In the genomic region with DNA sequence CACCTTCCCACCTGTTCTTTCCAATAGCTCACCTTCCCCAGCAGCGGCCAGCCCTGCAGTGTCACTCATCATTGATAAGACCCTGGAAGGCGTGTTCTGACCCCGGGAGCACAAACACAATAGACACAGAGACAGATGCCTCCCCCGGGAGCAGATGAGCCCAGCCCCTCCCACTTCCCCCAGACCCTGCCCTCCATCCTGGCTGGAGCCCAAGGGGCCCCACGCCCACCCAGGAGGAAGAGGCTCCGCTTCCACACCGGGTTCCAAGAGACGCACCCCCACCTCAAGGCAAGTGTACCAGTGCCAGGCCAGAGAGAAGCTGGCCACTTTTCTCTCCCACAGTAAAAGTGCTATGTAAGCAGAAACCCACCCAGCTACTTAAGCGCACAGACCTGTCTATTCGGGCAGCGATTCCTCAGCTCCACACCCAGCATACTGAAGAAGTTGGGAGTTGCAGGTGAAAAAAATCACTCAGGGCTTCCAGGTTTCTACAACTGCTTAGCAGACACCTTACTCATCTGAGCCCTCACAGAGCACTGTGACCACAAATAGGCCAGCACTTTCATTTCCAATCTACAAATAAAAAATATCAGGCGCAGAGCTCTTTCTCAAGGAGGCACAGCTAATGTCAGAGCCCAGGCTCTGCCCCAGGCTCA, we compare ENCODE assay signal across 10 cellular contexts.
DNase-seq lines count a peak whose midpoint lies in the region; ATAC-seq and TF ChIP-seq lines count a peak whose summit lies in the region.
"Had no signal": no experiment of that assay in that cellular context is flagged by ENCODE, and none has a peak within 500 bp of the region (broad histone marks: within the 10 kb centered on the region; RNA-seq: fewer than 3 reads in every experiment).

No MANE protein-coding gene starts in this region.

- H3K27ac ChIP-seq in ACC112 (ENCODE audit: low read depth, low read length) (peak overlapping the region; percentile 88), fibroblast of lung (ENCODE audit: insufficient read depth, low read length) (peak overlapping the region; percentile 47), osteoblast (ENCODE audit: low read depth, low read length) (peak overlapping the region; percentile 76)

- H4K20me1 ChIP-seq in fibroblast of lung (ENCODE audit: control insufficient read depth, extremely low read depth, insufficient read depth, low read length) = no peaks in the 10 kb centered on the region
- H4K20me1 ChIP-seq in osteoblast (ENCODE audit: insufficient read depth, low read length) = no peaks in the 10 kb centered on the region

- H3K27me3 ChIP-seq in ACC112 (ENCODE audit: insufficient read depth, low read length) (no peaks in the 10 kb centered on the region), fibroblast of lung (ENCODE audit: control insufficient read depth, insufficient read depth, low read length) (no peaks in the 10 kb centered on the region), osteoblast (ENCODE audit: insufficient read depth, low read length) (no peaks in the 10 kb centered on the region)

- H3K4me3 ChIP-seq in ACC112 (ENCODE audit: low read depth, low read length) = peak overlapping the region; percentile 13; the same call in 1 of the 2 replicates
- no peak overlapping the region for H3K4me3 ChIP-seq in fibroblast of lung (replicated peaks in 1 of 4; ENCODE audit: control extremely low read depth in 1 of 4, insufficient read depth in 1 of 4, low read depth in 3 of 4, low read length in 4 of 4)
- H3K4me3 ChIP-seq in osteoblast (ENCODE audit: insufficient read depth, low read length) = no peak overlapping the region

- H3K4me1 ChIP-seq in ACC112 (ENCODE audit: control insufficient read depth, insufficient read depth, low read length, unreplicated experiment) = peaks cover 38% of the 10 kb centered on the region
- peaks cover 6% of the 10 kb centered on the region for H3K4me1 ChIP-seq in fibroblast of lung (ENCODE audit: control insufficient read depth, extremely low read depth, insufficient read depth, low read length)
- H3K4me1 ChIP-seq in osteoblast (ENCODE audit: insufficient read depth, low read length) = peaks cover 19% of the 10 kb centered on the region

- H3K36me3 ChIP-seq in ACC112 (ENCODE audit: insufficient read depth, low read length) = no peaks in the 10 kb centered on the region
- no peaks in the 10 kb centered on the region for H3K36me3 ChIP-seq in fibroblast of lung (ENCODE audit: control insufficient read depth, insufficient read depth, low read length)
- H3K36me3 ChIP-seq in osteoblast (ENCODE audit: insufficient read depth, low read length) = no peaks in the 10 kb centered on the region

- no peak for TF ChIP-seq CTCF in fibroblast of lung (conservative IDR thresholded peaks at IDR 0.05 in 1 of 2, IDR thresholded peaks at IDR 0.05 in 1 of 2; ENCODE audit: low read depth in 1 of 2, low read length in 2 of 2)
- TF ChIP-seq CTCF in osteoblast (IDR thresholded peaks at IDR 0.05; ENCODE audit: extremely low read depth, low read depth, low read length) = no peak

- H3K9ac ChIP-seq in fibroblast of lung (ENCODE audit: insufficient read depth, low read length) = no peak overlapping the region

- H3K79me2 ChIP-seq in ACC112 (ENCODE audit: control insufficient read depth, insufficient read depth, low read length, unreplicated experiment) (no peaks in the 10 kb centered on the region), fibroblast of lung (ENCODE audit: control insufficient read depth, insufficient read depth, low read length) (no peaks in the 10 kb centered on the region), osteoblast (ENCODE audit: insufficient read depth, low read length) (no peaks in the 10 kb centered on the region)

- peak; percentile 55 for DNase-seq in NCI-H748 treated with DMSO at 0.1 percent for 48 hours (lab: John Stamatoyannopoulos, UW)
- DNase-seq in fibroblast of lung (ENCODE audit: low read depth in 2 of 2) = peak in 1 of 2 donors; percentile 36
- no peak for DNase-seq in osteoblast (ENCODE audit: insufficient read length, low spot score, missing footprints)
- no peak for DNase-seq in GF-D8 (lab: John Stamatoyannopoulos, UW)
- no peak for DNase-seq in cerebellar nuclear complex (lab: John Stamatoyannopoulos, UW)
- DNase-seq in midbrain (lab: John Stamatoyannopoulos, UW) = no peak
- DNase-seq: activated CD4-positive, alpha-beta T cell treated with anti-CD3 and anti-CD28 coated beads, Interleukin-2, amount 50 U/mL, for 48 hours; T-helper 1 cell had no signal

- H3K4me2 ChIP-seq in fibroblast of lung (ENCODE audit: extremely low read depth, insufficient read depth, low read length) = no peak overlapping the region
- H3K4me2 ChIP-seq in osteoblast (ENCODE audit: insufficient read depth, low read length) = no peak overlapping the region

- H2AFZ ChIP-seq in ACC112 (ENCODE audit: low read length, unreplicated experiment) (peak overlapping the region; percentile 35), fibroblast of lung (ENCODE audit: low read length) (no peak overlapping the region), osteoblast (ENCODE audit: low read length) (peak overlapping the region; percentile 11)

- ATAC-seq in HG03521 (IDR thresholded peaks at IDR 0.05; ENCODE audit: unreplicated experiment) = no peak

- H3K9me3 ChIP-seq in fibroblast of lung (ENCODE audit: control insufficient read depth, insufficient read depth, low read depth, low read length) (no peaks in the 10 kb centered on the region), osteoblast (ENCODE audit: low read depth, low read length) (no peaks in the 10 kb centered on the region)
